8 cellular contexts compared by ENCODE assay signal in genomic region chrX:13014111-13015094, GRCh38. TPM values are rescaled to one million over a fixed set of nuclear protein-coding genes. Genes with fewer than 3 reads are reported as not detected.
A peak's percentile ranks its signal among the peaks of the same experiment; 100 is the strongest.
DNase-seq lines count a peak whose midpoint lies in the region; ATAC-seq, FAIRE-seq and TF ChIP-seq lines count a peak whose summit lies in the region.

No MANE protein-coding gene starts in this region.

- in situ Hi-C loops in HepG2 (cut with HindIII; ENCODE audit: extremely low pct_ligation_motif_present, low pct_unique_long_range_greater_than_20kb), result no loop called here

- intact Hi-C loops in HepG2 (cut with micrococcal nuclease; ENCODE audit: unreplicated experiment) (no loop called here), aorta (cut with DNase I) (no loop called here)

- CTCF ChIA-PET in HepG2 (lab: Yijun Ruan, JAX; ENCODE audit: low intra/inter-chr PET ratio, low total read pairs), result no interaction called here

- H3K9ac ChIP-seq in HepG2 (ENCODE audit: insufficient read depth, low read depth, low read length), result no peak overlapping the region

- H3K79me2 ChIP-seq in HepG2 (ENCODE audit: insufficient read depth, low read length), result no peaks in the 10 kb centered on the region

- no peak overlapping the region for H3K4me3 ChIP-seq in HepG2 (replicated peaks in 1 of 3; ENCODE audit: insufficient read depth in 1 of 3, low read depth in 2 of 3, low read length in 3 of 3)
- no peak overlapping the region for H3K4me3 ChIP-seq in aorta (ENCODE audit: low read length in 2 of 2)
- H3K4me3 ChIP-seq in MG63, result no peak overlapping the region

- TF ChIP-seq RAD21 in HepG2 (CRISPR knock-in tag; IDR thresholded peaks at IDR 0.05), result no peak

- no peak for FAIRE-seq in HepG2 (lab: Jason Lieb, UNC)

- peak; percentile 61 for DNase-seq in OCI-M1 (lab: John Stamatoyannopoulos, UW)
- DNase-seq in HepG2 (ENCODE audit: low spot score), result no peak
- no peak for DNase-seq in aorta
- DNase-seq in MG63, result no peak
- DNase-seq in stimulated activated CD4-positive, alpha-beta T cell treated with anti-CD3 and anti-CD28 coated beads, Interleukin-4, amount 100 ng/mL, for 4 hours, result no peak
- no peak for DNase-seq in caudate nucleus (lab: John Stamatoyannopoulos, UW)

- POLR2A ChIA-PET in HepG2 (lab: Yijun Ruan, JAX), result no interaction called here

- no peak for TF ChIP-seq EP300 in HepG2 (IDR thresholded peaks at IDR 0.05; ENCODE audit: low read depth in 2 of 2, low read length in 2 of 2)
- TF ChIP-seq EP300 in HepG2 (CRISPR knock-in tag; IDR thresholded peaks at IDR 0.05; ENCODE audit: borderline replicate concordance), result no peak

- ATAC-seq in GM18517 (IDR thresholded peaks at IDR 0.05; ENCODE audit: unreplicated experiment) (peak; percentile 27), GM21825 (IDR thresholded peaks at IDR 0.05; ENCODE audit: unreplicated experiment) (peak; percentile 18), HepG2 (no peak), aorta (ENCODE audit: low FRiP score) (no peak)

- H2AFZ ChIP-seq in HepG2 (ENCODE audit: low read length), result no peak overlapping the region

- TF ChIP-seq CTCF in HepG2 (CRISPR knock-in tag; IDR thresholded peaks at IDR 0.05), result no peak

- H3K36me3 ChIP-seq in HepG2 (replicated peaks in 1 of 2; ENCODE audit: control insufficient read depth in 1 of 2, insufficient read depth in 2 of 2, low read length in 2 of 2), result no peaks in the 10 kb centered on the region
- no peaks in the 10 kb centered on the region for H3K36me3 ChIP-seq in aorta (ENCODE audit: control insufficient read depth in 1 of 2, insufficient read depth in 2 of 2, low read length in 1 of 2)
- H3K36me3 ChIP-seq in MG63, result no peaks in the 10 kb centered on the region

- no peak for TF ChIP-seq POLR2A in HepG2 (IDR thresholded peaks at IDR 0.05; ENCODE audit: insufficient read depth in 1 of 2, low read depth in 2 of 2, low read length in 2 of 2)

- H3K27ac ChIP-seq in HepG2 (ENCODE audit: extremely low read length, insufficient read depth, low read length), result no peak overlapping the region
- H3K27ac ChIP-seq in aorta (ENCODE audit: low read depth in 1 of 2, low read length in 2 of 2), result no peak overlapping the region
- no peak overlapping the region for H3K27ac ChIP-seq in caudate nucleus (ENCODE audit: low read depth, low read length)

- H3K27me3 ChIP-seq in HepG2 (ENCODE audit: control insufficient read depth in 1 of 2, insufficient read depth in 2 of 2, low read length in 2 of 2) (no peaks in the 10 kb centered on the region), aorta (ENCODE audit: control insufficient read depth in 1 of 2, insufficient read depth in 2 of 2, low read length in 1 of 2) (no peaks in the 10 kb centered on the region), MG63 (no peaks in the 10 kb centered on the region)

- H3K4me1 ChIP-seq in HepG2 (ENCODE audit: insufficient read depth, low read length), result peaks cover 12% of the 10 kb centered on the region
- H3K4me1 ChIP-seq in aorta (ENCODE audit: control insufficient read depth in 1 of 2, insufficient read depth in 2 of 2, low read length in 2 of 2), result no peaks in the 10 kb centered on the region

- peak overlapping the region; percentile 47; the same call in 1 of the 2 replicates for H3K4me2 ChIP-seq in HepG2 (ENCODE audit: low read depth, low read length)

- no TSS peak for BruUV-seq in HepG2 (replicated peaks; lab: Mats Ljungman, UMichigan)

- H3K9me3 ChIP-seq in HepG2 (ENCODE audit: low read length), result no peaks in the 10 kb centered on the region
- H3K9me3 ChIP-seq in aorta (ENCODE audit: control insufficient read depth, low read length), result no peaks in the 10 kb centered on the region
- H3K9me3 ChIP-seq in MG63, result no peaks in the 10 kb centered on the region

- 36% methylated on average over 7 of the region's 7 CpGs for WGBS in HepG2 (ENCODE audit: low lambda C conversion rate)
- WGBS in aorta, 2 donors, result 46 to 65% methylated on average over 7 of the region's 7 CpGs

- no peaks in the 10 kb centered on the region for H4K20me1 ChIP-seq in HepG2 (ENCODE audit: insufficient read depth, low read length)

TF ChIP-seq in HepG2, 621 proteins besides CTCF, POLR2A, EP300 and RAD21 (continues in another document):
- no peak for TF ChIP-seq ZNF776 (CRISPR knock-in tag; IDR thresholded peaks at IDR 0.05)
- no peak for TF ChIP-seq ZNF720 (CRISPR knock-in tag; IDR thresholded peaks at IDR 0.05)
- no peak for TF ChIP-seq IRX3 (CRISPR knock-in tag; IDR thresholded peaks at IDR 0.05; ENCODE audit: borderline replicate concordance, low read depth)
- TF ChIP-seq, protein P1, sequence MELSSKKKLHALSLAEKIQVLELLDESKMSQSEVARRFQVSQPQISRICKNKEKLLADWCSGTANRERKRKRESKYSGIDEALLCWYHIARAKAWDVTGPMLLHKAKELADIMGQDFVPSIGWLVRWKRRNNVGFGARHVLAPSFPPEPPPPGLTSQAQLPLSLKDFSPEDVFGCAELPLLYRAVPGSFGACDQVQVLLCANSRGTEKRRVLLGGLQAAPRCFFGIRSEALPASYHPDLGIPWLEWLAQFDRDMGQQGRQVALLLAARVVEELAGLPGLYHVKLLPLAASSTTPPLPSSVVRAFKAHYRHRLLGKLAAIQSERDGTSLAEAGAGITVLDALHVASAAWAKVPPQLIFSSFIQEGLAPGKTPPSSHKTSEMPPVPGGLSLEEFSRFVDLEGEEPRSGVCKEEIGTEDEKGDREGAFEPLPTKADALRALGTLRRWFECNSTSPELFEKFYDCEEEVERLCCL (CRISPR knock-in tag; IDR thresholded peaks at IDR 0.05; ENCODE audit: borderline replicate concordance), result no peak
- TF ChIP-seq YEATS2 (CRISPR knock-in tag; IDR thresholded peaks at IDR 0.05; ENCODE audit: borderline replicate concordance), result no peak
- no peak for TF ChIP-seq GABPB1 (CRISPR knock-in tag; IDR thresholded peaks at IDR 0.05)
- no peak for TF ChIP-seq STAT5B (CRISPR knock-in tag; IDR thresholded peaks at IDR 0.05)
- TF ChIP-seq PTBP1 (IDR thresholded peaks at IDR 0.05; ENCODE audit: low read depth, low read length, poor library complexity, severe bottlenecking), result no peak
- TF ChIP-seq TSC22D2 (CRISPR knock-in tag; IDR thresholded peaks at IDR 0.05; ENCODE audit: borderline replicate concordance), result no peak
- TF ChIP-seq ZNF335 (CRISPR knock-in tag; IDR thresholded peaks at IDR 0.05), result no peak
- TF ChIP-seq ZZZ3 (CRISPR knock-in tag; IDR thresholded peaks at IDR 0.05; ENCODE audit: borderline replicate concordance), result no peak
- no peak for TF ChIP-seq AHR (CRISPR knock-in tag; IDR thresholded peaks at IDR 0.05)

RNA-seq across cellular contexts. Expression of gene FAM9C, which starts 30.0 kb away (rescaled TPM):
- total RNA-seq in HepG2 (2016; rRNA removed; fragmentation: Illumina TruSeq; extraction: Trizol), result not detected in 2 replicates
- total RNA-seq in HepG2 (2016; cell fraction: cytosol; rRNA removed; fragmentation: Illumina TruSeq; extraction: Trizol; ENCODE audit: low read depth), result not detected in 2 replicates
- not detected in 2 replicates for total RNA-seq in HepG2 (2016; cell fraction: insoluble cytoplasmic fraction; rRNA removed; fragmentation: Illumina TruSeq; extraction: Trizol)
- not detected in 2 replicates for total RNA-seq in HepG2 (2016; cell fraction: membrane; rRNA removed; fragmentation: Illumina TruSeq; extraction: Trizol)
- not detected in 2 replicates for total RNA-seq in HepG2 (2016; cell fraction: nucleus; rRNA removed; fragmentation: Illumina TruSeq; extraction: Trizol)
- not detected in 2 replicates for polyA plus RNA-seq in HepG2 (2011; rRNA removed)
- not detected in 2 replicates for polyA plus RNA-seq in HepG2 (2011; cell fraction: cytosol; rRNA removed)
- not detected in 2 replicates for polyA plus RNA-seq in HepG2 (2011; cell fraction: nucleus; rRNA removed)
- polyA plus RNA-seq in HepG2 (2012), result not detected in 2 replicates
- not detected in 2 replicates for polyA plus RNA-seq in HepG2 (2016; cell fraction: cytosol; fragmentation: Illumina TruSeq; extraction: Trizol; ENCODE audit: low read depth)
- not detected in 2 replicates for polyA plus RNA-seq in HepG2 (2016; cell fraction: insoluble cytoplasmic fraction; fragmentation: Illumina TruSeq; extraction: Trizol; ENCODE audit: low read depth)
- not detected in 2 replicates for polyA plus RNA-seq in HepG2 (2016; cell fraction: membrane; fragmentation: Illumina TruSeq; extraction: Trizol; ENCODE audit: low read depth)
- polyA plus RNA-seq in HepG2 (2016; cell fraction: nucleus; fragmentation: Illumina TruSeq; extraction: Trizol; ENCODE audit: insufficient read depth, low read depth), result not detected in 2 replicates
- not detected in 2 replicates for polyA minus RNA-seq in HepG2 (2011; rRNA and poly(A)+ RNA removed; ENCODE audit: low replicate concordance)
- polyA minus RNA-seq in HepG2 (2011; cell fraction: cytosol; rRNA and poly(A)+ RNA removed), result not detected in 2 replicates
- not detected in 2 replicates for polyA minus RNA-seq in HepG2 (2011; cell fraction: nucleus; rRNA and poly(A)+ RNA removed)
- not detected for total RNA-seq in aorta
- not detected for polyA plus RNA-seq in aorta
- total RNA-seq in MG63 (2014; rRNA removed; shearing (Covaris generic); ENCODE audit: low replicate concordance), result not detected in 2 replicates

RNA-seq across cellular contexts. Expression of gene TMSB4X, which starts 39.5 kb away (rescaled TPM):
- 10.5 and 15.9 TPM in 2 replicates for total RNA-seq in HepG2 (2016; rRNA removed; fragmentation: Illumina TruSeq; extraction: Trizol)
- total RNA-seq in HepG2 (2016; cell fraction: cytosol; rRNA removed; fragmentation: Illumina TruSeq; extraction: Trizol; ENCODE audit: low read depth), result 6.0 and 6.1 TPM in 2 replicates
- 13.6 and 19.1 TPM in 2 replicates for total RNA-seq in HepG2 (2016; cell fraction: insoluble cytoplasmic fraction; rRNA removed; fragmentation: Illumina TruSeq; extraction: Trizol)
- total RNA-seq in HepG2 (2016; cell fraction: membrane; rRNA removed; fragmentation: Illumina TruSeq; extraction: Trizol), result 8.9 and 9.5 TPM in 2 replicates
- total RNA-seq in HepG2 (2016; cell fraction: nucleus; rRNA removed; fragmentation: Illumina TruSeq; extraction: Trizol), result 4.1 and 5.6 TPM in 2 replicates
- 29.6 and 50.7 TPM in 2 replicates for polyA plus RNA-seq in HepG2 (2011; rRNA removed)
- 16.3 and 38.0 TPM in 2 replicates for polyA plus RNA-seq in HepG2 (2011; cell fraction: cytosol; rRNA removed)
- polyA plus RNA-seq in HepG2 (2011; cell fraction: nucleus; rRNA removed), result 3.7 and 8.2 TPM in 2 replicates
- 14.4 and 69.9 TPM in 2 replicates for polyA plus RNA-seq in HepG2 (2012)
- polyA plus RNA-seq in HepG2 (2016; cell fraction: cytosol; fragmentation: Illumina TruSeq; extraction: Trizol; ENCODE audit: low read depth), result 5.4 and 6.7 TPM in 2 replicates
- 17.5 and 21.0 TPM in 2 replicates for polyA plus RNA-seq in HepG2 (2016; cell fraction: insoluble cytoplasmic fraction; fragmentation: Illumina TruSeq; extraction: Trizol; ENCODE audit: low read depth)
- 6.6 and 8.1 TPM in 2 replicates for polyA plus RNA-seq in HepG2 (2016; cell fraction: membrane; fragmentation: Illumina TruSeq; extraction: Trizol; ENCODE audit: low read depth)
- 7.5 and 7.7 TPM in 2 replicates for polyA plus RNA-seq in HepG2 (2016; cell fraction: nucleus; fragmentation: Illumina TruSeq; extraction: Trizol; ENCODE audit: insufficient read depth, low read depth)
- polyA minus RNA-seq in HepG2 (2011; rRNA and poly(A)+ RNA removed; ENCODE audit: low replicate concordance), result 10.0 and 228 TPM in 2 replicates
- polyA minus RNA-seq in HepG2 (2011; cell fraction: cytosol; rRNA and poly(A)+ RNA removed), result 14.2 and 18.9 TPM in 2 replicates
- 7.5 and 12.3 TPM in 2 replicates for polyA minus RNA-seq in HepG2 (2011; cell fraction: nucleus; rRNA and poly(A)+ RNA removed)
- 1,000 to 10,000 TPM; 2,762 to 3,390 TPM for total RNA-seq in aorta
- over 10,000 TPM in 1 of 2 donors, 1,000 to 10,000 TPM in 1; 8,938 to 17,543 TPM for polyA plus RNA-seq in aorta
- 1,177 and 1,592 TPM in 2 replicates for total RNA-seq in MG63 (2014; rRNA removed; shearing (Covaris generic); ENCODE audit: low replicate concordance)

Comparison
In these comparisons a context has a peak if more than half of its experiments do, and no peak if none do; other contexts are left out.
1. ATAC-seq: peak in GM18517 (single experiment) and GM21825 (single experiment); none in HepG2 (single experiment) and aorta (single experiment).
2. RNA of gene TMSB4X, which starts 39.5 kb away (total RNA-seq): 2,762 to 3,390 TPM in aorta and 1,177 to 1,592 TPM in MG63; 4.1 to 19.1 TPM in HepG2; every median in the first group is over 10 times any median in the second.